ENCODE assay signal across 19 cellular contexts in genomic region chr6:168926306-168926705, GRCh38.
"Had no signal": no experiment of that assay in that cellular context is flagged by ENCODE, and none has a peak within 500 bp of the region (broad histone marks: within the 10 kb centered on the region; RNA-seq: fewer than 3 reads in every experiment).

No MANE protein-coding gene starts in this region.

- H3K27me3 ChIP-seq: breast epithelium, esophagus squamous epithelium, gastrocnemius medialis, transverse colon had no signal

- H3K27me3 Mint-ChIP-seq: activated naive CD8-positive, alpha-beta T cell treated with anti-CD3 and anti-CD28 coated beads, Interleukin-2, amount 10 ng/mL, durations not matched to agents 7 days and 5 days had no signal

- DNase-seq: activated CD8-positive, alpha-beta memory T cell treated with anti-CD3 and anti-CD28 coated beads, Interleukin-2, amount 50 U/mL, for 48 hours; activated naive CD4-positive, alpha-beta T cell; activated naive CD8-positive, alpha-beta T cell treated with anti-CD3 and anti-CD28 coated beads, Interleukin-2, amount 10 ng/mL, durations not matched to agents 7 days and 5 days; activated T-cell treated with anti-CD3 and anti-CD28 coated beads, Interleukin-2, amount 50 U/mL, for 4 hours; amniotic stem cell; esophagus squamous epithelium; gastrocnemius medialis; hypothalamus; occipital lobe; posterior cingulate gyrus; stimulated activated CD4-positive, alpha-beta T cell treated with anti-CD3 and anti-CD28 coated beads, Interleukin-2, amount 100 ng/mL, for 48 hours; stimulated activated CD8-positive, alpha-beta memory T cell treated with anti-CD3 and anti-CD28 coated beads, Interleukin-4, amount 100 ng/mL, for 48 hours; stimulated activated naive B cell treated with anti-CD40 and anti-IgM and Interleukin-4, amounts not matched to agents 10 μg/mL and 1 μg/mL and 100 μg/mL, for 72 hours; T-cell; transverse colon had no signal

- ATAC-seq: activated T-cell treated with anti-CD3 and anti-CD28 coated beads, Interleukin-2, amount 50 U/mL, for 4 hours; gastrocnemius medialis; stimulated activated naive B cell treated with anti-CD40 and anti-IgM and Interleukin-4, amounts not matched to agents 10 μg/mL and 1 μg/mL and 100 μg/mL, for 72 hours; T-cell had no signal

- H3K4me1 ChIP-seq: breast epithelium, esophagus squamous epithelium, gastrocnemius medialis, transverse colon had no signal

- H3K4me3 ChIP-seq: breast epithelium, coronary artery, esophagus squamous epithelium, gastrocnemius medialis, transverse colon had no signal

- H3K4me3 Mint-ChIP-seq: activated naive CD8-positive, alpha-beta T cell treated with anti-CD3 and anti-CD28 coated beads, Interleukin-2, amount 10 ng/mL, durations not matched to agents 7 days and 5 days; activated T-cell treated with anti-CD3 and anti-CD28 coated beads, Interleukin-2, amount 50 U/mL, for 4 hours; stimulated activated naive B cell treated with anti-CD40 and anti-IgM and Interleukin-4, amounts not matched to agents 10 μg/mL and 1 μg/mL and 100 μg/mL, for 72 hours; T-cell had no signal

- H3K36me3 Mint-ChIP-seq: activated naive CD8-positive, alpha-beta T cell treated with anti-CD3 and anti-CD28 coated beads, Interleukin-2, amount 10 ng/mL, durations not matched to agents 7 days and 5 days; stimulated activated naive B cell treated with anti-CD40 and anti-IgM and Interleukin-4, amounts not matched to agents 10 μg/mL and 1 μg/mL and 100 μg/mL, for 72 hours; T-cell had no signal

- H3K4me1 Mint-ChIP-seq: activated naive CD8-positive, alpha-beta T cell treated with anti-CD3 and anti-CD28 coated beads, Interleukin-2, amount 10 ng/mL, durations not matched to agents 7 days and 5 days; stimulated activated naive B cell treated with anti-CD40 and anti-IgM and Interleukin-4, amounts not matched to agents 10 μg/mL and 1 μg/mL and 100 μg/mL, for 72 hours; T-cell had no signal

- H3K9me3 ChIP-seq: esophagus squamous epithelium, gastrocnemius medialis, transverse colon had no signal

- H3K27ac Mint-ChIP-seq: activated naive CD8-positive, alpha-beta T cell treated with anti-CD3 and anti-CD28 coated beads, Interleukin-2, amount 10 ng/mL, durations not matched to agents 7 days and 5 days; activated T-helper 2 cell treated with anti-CD3 and anti-CD28 coated beads, Interferon-gamma antibody, Interleukin-2, Interleukin-4, amounts not matched to agents 10 μg/mL and 5 μg/mL and 100 μg/mL, durations not matched to agents 14 hours and 24 hours and 36 hours; stimulated activated naive B cell treated with anti-CD40 and anti-IgM and Interleukin-4, amounts not matched to agents 10 μg/mL and 1 μg/mL and 100 μg/mL, for 72 hours; T-cell had no signal

- H3K27ac ChIP-seq: breast epithelium, coronary artery, esophagus squamous epithelium, gastrocnemius medialis, transverse colon had no signal

- FAIRE-seq: TTC549 had no signal

- H3K36me3 ChIP-seq: breast epithelium, esophagus squamous epithelium, gastrocnemius medialis, transverse colon had no signal

- H3K9me3 Mint-ChIP-seq: activated T-cell treated with anti-CD3 and anti-CD28 coated beads, Interleukin-2, amount 50 U/mL, for 4 hours had no signal
